ENCODE assay signal across 14 cellular contexts in genomic region chr10:51620131-51620530, GRCh38.
DNase-seq lines count a peak whose midpoint lies in the region; ATAC-seq lines count a peak whose summit lies in the region.
"Had no signal": no experiment of that assay in that cellular context is flagged by ENCODE, and none has a peak within 500 bp of the region (broad histone marks: within the 10 kb centered on the region; RNA-seq: fewer than 3 reads in every experiment).

No MANE protein-coding gene starts in this region.

- DNase-seq in Ammon's horn (ENCODE audit: low spot score) (no peak), NCI-H526 treated with DMSO at 0.1 percent for 48 hours (lab: John Stamatoyannopoulos, UW) (no peak), NCI-H128 (lab: John Stamatoyannopoulos, UW; ENCODE audit: unreplicated experiment) (no peak), NCI-H2196 (lab: John Stamatoyannopoulos, UW; ENCODE audit: unreplicated experiment) (no peak)
- DNase-seq: activated B cell treated with CpG ODN at 0.5 μM for 24 hours, erythroblast, mucosa of descending colon, NCI-H1930, NCI-H446, thyroid gland had no signal

- ATAC-seq in GM18907 (IDR thresholded peaks at IDR 0.05; ENCODE audit: unreplicated experiment) (peak; percentile 64), GM21786 (IDR thresholded peaks at IDR 0.05; ENCODE audit: unreplicated experiment) (peak; percentile 61), HG03196 (IDR thresholded peaks at IDR 0.05; ENCODE audit: unreplicated experiment) (peak; percentile 51)
- ATAC-seq: mucosa of descending colon, Right ventricle myocardium inferior had no signal
